In the genomic region with DNA sequence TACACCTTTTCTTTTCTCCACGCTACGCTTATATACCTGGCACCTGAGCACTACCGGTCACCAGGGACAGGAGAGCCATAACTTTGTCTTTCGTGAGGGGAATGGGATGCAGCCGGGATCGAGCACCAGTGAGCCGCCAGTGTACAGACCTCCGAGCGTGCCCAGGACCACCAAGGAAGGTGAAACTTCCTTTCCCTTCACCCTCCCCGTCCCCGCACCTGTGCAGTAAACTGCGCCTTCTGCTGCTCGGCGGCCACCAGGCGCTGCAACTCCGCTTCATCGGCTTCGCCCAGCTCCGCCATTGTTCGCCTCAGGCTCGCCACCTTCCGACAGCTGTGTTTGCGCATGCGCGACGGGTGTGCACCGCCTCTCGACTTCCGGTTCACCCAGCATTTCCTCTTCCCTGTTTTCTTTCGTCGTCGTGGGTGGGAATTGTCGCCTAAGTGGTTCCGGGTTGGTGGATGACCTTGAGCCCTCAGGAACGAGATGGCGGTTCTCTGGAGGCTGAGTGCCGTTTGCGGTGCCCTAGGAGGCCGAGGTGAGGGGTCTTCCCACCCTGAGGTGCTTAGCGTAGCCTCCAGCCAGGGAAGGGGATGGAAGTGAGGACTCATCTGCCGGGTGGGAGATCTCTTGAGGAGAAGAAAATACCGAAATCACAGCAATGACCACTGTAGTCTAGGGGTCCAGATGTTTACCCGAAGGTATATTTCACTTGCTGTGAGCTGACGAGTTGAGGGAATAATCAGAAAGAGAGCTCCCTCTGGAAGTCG, we compare ENCODE assay signal across 1 cellular context.
A peak's percentile ranks its signal among the peaks of the same experiment; 100 is the strongest.
TF ChIP-seq lines count a peak whose summit lies in the region.

Gene SDHD, plus strand, starts transcription at position 452 of the 770 bp plus-strand sequence. Its CDS starts 35 bp downstream, at position 487.
A gene with protein sequence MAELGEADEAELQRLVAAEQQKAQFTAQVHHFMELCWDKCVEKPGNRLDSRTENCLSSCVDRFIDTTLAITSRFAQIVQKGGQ (minus strand): TSS at position 335 of the 770 bp plus-strand sequence. CDS start 33 bp downstream, at position 302.

TF ChIP-seq in K562, 482 proteins besides CTCF, POLR2A, EP300 and RAD21 (continued from another document and continues in another):
- TF ChIP-seq EZH2 (IDR thresholded peaks at IDR 0.05; ENCODE audit: borderline replicate concordance, low read depth, low read length) = no peak
- TF ChIP-seq HNRNPH1 (optimal IDR thresholded peaks at IDR 0.05; ENCODE audit: low read depth, low read length) = no peak
- TF ChIP-seq, protein P1, sequence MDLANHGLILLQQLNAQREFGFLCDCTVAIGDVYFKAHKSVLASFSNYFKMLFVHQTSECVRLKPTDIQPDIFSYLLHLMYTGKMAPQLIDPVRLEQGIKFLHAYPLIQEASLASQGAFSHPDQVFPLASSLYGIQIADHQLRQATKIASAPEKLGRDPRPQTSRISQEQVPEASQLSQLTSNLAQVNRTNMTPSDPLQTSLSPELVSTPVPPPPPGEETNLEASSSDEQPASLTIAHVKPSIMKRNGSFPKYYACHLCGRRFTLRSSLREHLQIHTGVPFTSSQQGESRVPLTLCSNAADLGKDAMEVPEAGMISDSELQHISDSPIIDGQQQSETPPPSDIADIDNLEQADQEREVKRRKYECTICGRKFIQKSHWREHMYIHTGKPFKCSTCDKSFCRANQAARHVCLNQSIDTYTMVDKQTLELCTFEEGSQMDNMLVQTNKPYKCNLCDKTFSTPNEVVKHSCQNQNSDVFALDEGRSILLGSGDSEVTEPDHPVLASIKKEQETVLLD (IDR thresholded peaks at IDR 0.05) = peak; percentile 99
- no peak for TF ChIP-seq ZNF282 (CRISPR knock-in tag; IDR thresholded peaks at IDR 0.05)
- no peak for TF ChIP-seq CEBPG (CRISPR knock-in tag; IDR thresholded peaks at IDR 0.05)
- TF ChIP-seq CEBPG (tag; conservative IDR thresholded peaks at IDR 0.05 in 1 of 2, IDR thresholded peaks at IDR 0.05 in 1 of 2) = no peak
- no peak for TF ChIP-seq U2AF1 (optimal IDR thresholded peaks at IDR 0.05; ENCODE audit: low read depth, low read length)
- no peak for TF ChIP-seq ZNF717 (CRISPR knock-in tag; IDR thresholded peaks at IDR 0.05)
- TF ChIP-seq, protein P2, sequence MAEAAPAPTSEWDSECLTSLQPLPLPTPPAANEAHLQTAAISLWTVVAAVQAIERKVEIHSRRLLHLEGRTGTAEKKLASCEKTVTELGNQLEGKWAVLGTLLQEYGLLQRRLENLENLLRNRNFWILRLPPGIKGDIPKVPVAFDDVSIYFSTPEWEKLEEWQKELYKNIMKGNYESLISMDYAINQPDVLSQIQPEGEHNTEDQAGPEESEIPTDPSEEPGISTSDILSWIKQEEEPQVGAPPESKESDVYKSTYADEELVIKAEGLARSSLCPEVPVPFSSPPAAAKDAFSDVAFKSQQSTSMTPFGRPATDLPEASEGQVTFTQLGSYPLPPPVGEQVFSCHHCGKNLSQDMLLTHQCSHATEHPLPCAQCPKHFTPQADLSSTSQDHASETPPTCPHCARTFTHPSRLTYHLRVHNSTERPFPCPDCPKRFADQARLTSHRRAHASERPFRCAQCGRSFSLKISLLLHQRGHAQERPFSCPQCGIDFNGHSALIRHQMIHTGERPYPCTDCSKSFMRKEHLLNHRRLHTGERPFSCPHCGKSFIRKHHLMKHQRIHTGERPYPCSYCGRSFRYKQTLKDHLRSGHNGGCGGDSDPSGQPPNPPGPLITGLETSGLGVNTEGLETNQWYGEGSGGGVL (CRISPR knock-in tag; IDR thresholded peaks at IDR 0.05) = no peak
- TF ChIP-seq ZNF23 (CRISPR knock-in tag; IDR thresholded peaks at IDR 0.05) = no peak
- TF ChIP-seq SMARCC2 (IDR thresholded peaks at IDR 0.05; ENCODE audit: low read depth) = no peak
- no peak for TF ChIP-seq TSHZ1 (CRISPR knock-in tag; IDR thresholded peaks at IDR 0.05)
- TF ChIP-seq, protein P3, sequence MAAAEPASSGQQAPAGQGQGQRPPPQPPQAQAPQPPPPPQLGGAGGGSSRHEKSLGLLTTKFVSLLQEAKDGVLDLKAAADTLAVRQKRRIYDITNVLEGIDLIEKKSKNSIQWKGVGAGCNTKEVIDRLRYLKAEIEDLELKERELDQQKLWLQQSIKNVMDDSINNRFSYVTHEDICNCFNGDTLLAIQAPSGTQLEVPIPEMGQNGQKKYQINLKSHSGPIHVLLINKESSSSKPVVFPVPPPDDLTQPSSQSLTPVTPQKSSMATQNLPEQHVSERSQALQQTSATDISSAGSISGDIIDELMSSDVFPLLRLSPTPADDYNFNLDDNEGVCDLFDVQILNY (CRISPR knock-in tag; IDR thresholded peaks at IDR 0.05) = no peak
- TF ChIP-seq, protein P4, sequence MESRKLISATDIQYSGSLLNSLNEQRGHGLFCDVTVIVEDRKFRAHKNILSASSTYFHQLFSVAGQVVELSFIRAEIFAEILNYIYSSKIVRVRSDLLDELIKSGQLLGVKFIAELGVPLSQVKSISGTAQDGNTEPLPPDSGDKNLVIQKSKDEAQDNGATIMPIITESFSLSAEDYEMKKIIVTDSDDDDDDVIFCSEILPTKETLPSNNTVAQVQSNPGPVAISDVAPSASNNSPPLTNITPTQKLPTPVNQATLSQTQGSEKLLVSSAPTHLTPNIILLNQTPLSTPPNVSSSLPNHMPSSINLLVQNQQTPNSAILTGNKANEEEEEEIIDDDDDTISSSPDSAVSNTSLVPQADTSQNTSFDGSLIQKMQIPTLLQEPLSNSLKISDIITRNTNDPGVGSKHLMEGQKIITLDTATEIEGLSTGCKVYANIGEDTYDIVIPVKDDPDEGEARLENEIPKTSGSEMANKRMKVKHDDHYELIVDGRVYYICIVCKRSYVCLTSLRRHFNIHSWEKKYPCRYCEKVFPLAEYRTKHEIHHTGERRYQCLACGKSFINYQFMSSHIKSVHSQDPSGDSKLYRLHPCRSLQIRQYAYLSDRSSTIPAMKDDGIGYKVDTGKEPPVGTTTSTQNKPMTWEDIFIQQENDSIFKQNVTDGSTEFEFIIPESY (CRISPR knock-in tag; IDR thresholded peaks at IDR 0.05) = no peak
- 0 out of 2 replicates have a peak, but pooled peaks have one; percentile 23 for TF ChIP-seq TOE1 (IDR thresholded peaks at IDR 0.05; ENCODE audit: borderline replicate concordance)
- no peak for TF ChIP-seq TOE1 (CRISPR knock-in tag; IDR thresholded peaks at IDR 0.05; ENCODE audit: borderline replicate concordance, low read depth)
- peak; percentile 38 for TF ChIP-seq POU5F1 (IDR thresholded peaks at IDR 0.05; ENCODE audit: borderline replicate concordance, low read depth, low read length, partially characterized antibody)
- TF ChIP-seq SNRNP70 (optimal IDR thresholded peaks at IDR 0.05; ENCODE audit: low read depth, low read length) = no peak
- no peak for TF ChIP-seq NFYB (IDR thresholded peaks at IDR 0.05; ENCODE audit: extremely low read depth, insufficient read length)
- TF ChIP-seq BDP1 (IDR thresholded peaks at IDR 0.05; ENCODE audit: insufficient read depth, insufficient read length) = no peak
- TF ChIP-seq ZFX (CRISPR knock-in tag; IDR thresholded peaks at IDR 0.05) = peak; percentile 60; the same call in 1 of the 2 replicates
- TF ChIP-seq, protein P5, sequence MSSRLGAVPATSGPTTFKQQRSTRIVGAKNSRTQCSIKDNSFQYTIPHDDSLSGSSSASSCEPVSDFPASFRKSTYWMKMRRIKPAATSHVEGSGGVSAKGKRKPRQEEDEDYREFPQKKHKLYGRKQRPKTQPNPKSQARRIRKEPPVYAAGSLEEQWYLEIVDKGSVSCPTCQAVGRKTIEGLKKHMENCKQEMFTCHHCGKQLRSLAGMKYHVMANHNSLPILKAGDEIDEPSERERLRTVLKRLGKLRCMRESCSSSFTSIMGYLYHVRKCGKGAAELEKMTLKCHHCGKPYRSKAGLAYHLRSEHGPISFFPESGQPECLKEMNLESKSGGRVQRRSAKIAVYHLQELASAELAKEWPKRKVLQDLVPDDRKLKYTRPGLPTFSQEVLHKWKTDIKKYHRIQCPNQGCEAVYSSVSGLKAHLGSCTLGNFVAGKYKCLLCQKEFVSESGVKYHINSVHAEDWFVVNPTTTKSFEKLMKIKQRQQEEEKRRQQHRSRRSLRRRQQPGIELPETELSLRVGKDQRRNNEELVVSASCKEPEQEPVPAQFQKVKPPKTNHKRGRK (tag; IDR thresholded peaks at IDR 0.05) = no peak
- no peak for TF ChIP-seq CBX5 (IDR thresholded peaks at IDR 0.05; ENCODE audit: borderline replicate concordance, low read depth)
- TF ChIP-seq ZNF77 (CRISPR knock-in tag; IDR thresholded peaks at IDR 0.05) = no peak
- peak; percentile 24; the same call in 1 of the 2 replicates for TF ChIP-seq LCOR (CRISPR knock-in tag; IDR thresholded peaks at IDR 0.05)
- TF ChIP-seq SMAD2 (IDR thresholded peaks at IDR 0.05; ENCODE audit: low read depth, low read length) = no peak
- peak in 1 of 2 experiments; percentile 74; a peak in 1 of 4 replicates for TF ChIP-seq UBTF (IDR thresholded peaks at IDR 0.05; ENCODE audit: borderline replicate concordance in 1 of 2, low read depth in 2 of 2, low read length in 2 of 2)
- TF ChIP-seq TBP (optimal IDR thresholded peaks at IDR 0.05; ENCODE audit: low read depth, low read length) = peak; percentile 79
- TF ChIP-seq ZNF586 (CRISPR knock-in tag; conservative IDR thresholded peaks at IDR 0.05) = no peak
- no peak for TF ChIP-seq ZNF165 (CRISPR knock-in tag; IDR thresholded peaks at IDR 0.05; ENCODE audit: borderline replicate concordance)
- TF ChIP-seq SMAD3 (CRISPR knock-in tag; conservative IDR thresholded peaks at IDR 0.05) = no peak
- TF ChIP-seq ZNF316 (IDR thresholded peaks at IDR 0.05) = no peak
- no peak for TF ChIP-seq ZC3H11A (IDR thresholded peaks at IDR 0.05; ENCODE audit: low read depth, low read length)
- no peak for TF ChIP-seq ZNF280A (IDR thresholded peaks at IDR 0.05; ENCODE audit: low read depth, partially characterized antibody)
- TF ChIP-seq SRSF9 (IDR thresholded peaks at IDR 0.05; ENCODE audit: borderline replicate concordance, low read depth, low read length) = no peak
- no peak for TF ChIP-seq ZNF778 (CRISPR knock-in tag; IDR thresholded peaks at IDR 0.05)
- TF ChIP-seq ZKSCAN3 (CRISPR knock-in tag; IDR thresholded peaks at IDR 0.05) = no peak
- peak; percentile 56; the same call in 1 of the 2 replicates for TF ChIP-seq NR1H2 (CRISPR knock-in tag; IDR thresholded peaks at IDR 0.05)
- no peak for TF ChIP-seq JUNB (CRISPR knock-in tag; conservative IDR thresholded peaks at IDR 0.05)
- TF ChIP-seq HNRNPK (IDR thresholded peaks at IDR 0.05; ENCODE audit: low read depth, low read length, poor library complexity, severe bottlenecking) = no peak
- no peak for TF ChIP-seq PPARD (CRISPR knock-in tag; IDR thresholded peaks at IDR 0.05)
- TF ChIP-seq COPS2 (conservative IDR thresholded peaks at IDR 0.05) = no peak
- TF ChIP-seq, protein P6, sequence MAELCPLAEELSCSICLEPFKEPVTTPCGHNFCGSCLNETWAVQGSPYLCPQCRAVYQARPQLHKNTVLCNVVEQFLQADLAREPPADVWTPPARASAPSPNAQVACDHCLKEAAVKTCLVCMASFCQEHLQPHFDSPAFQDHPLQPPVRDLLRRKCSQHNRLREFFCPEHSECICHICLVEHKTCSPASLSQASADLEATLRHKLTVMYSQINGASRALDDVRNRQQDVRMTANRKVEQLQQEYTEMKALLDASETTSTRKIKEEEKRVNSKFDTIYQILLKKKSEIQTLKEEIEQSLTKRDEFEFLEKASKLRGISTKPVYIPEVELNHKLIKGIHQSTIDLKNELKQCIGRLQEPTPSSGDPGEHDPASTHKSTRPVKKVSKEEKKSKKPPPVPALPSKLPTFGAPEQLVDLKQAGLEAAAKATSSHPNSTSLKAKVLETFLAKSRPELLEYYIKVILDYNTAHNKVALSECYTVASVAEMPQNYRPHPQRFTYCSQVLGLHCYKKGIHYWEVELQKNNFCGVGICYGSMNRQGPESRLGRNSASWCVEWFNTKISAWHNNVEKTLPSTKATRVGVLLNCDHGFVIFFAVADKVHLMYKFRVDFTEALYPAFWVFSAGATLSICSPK (IDR thresholded peaks at IDR 0.05; ENCODE audit: borderline replicate concordance) = no peak
